Comparison of ENCODE assay signal across 6 cellular contexts in the genomic region with DNA sequence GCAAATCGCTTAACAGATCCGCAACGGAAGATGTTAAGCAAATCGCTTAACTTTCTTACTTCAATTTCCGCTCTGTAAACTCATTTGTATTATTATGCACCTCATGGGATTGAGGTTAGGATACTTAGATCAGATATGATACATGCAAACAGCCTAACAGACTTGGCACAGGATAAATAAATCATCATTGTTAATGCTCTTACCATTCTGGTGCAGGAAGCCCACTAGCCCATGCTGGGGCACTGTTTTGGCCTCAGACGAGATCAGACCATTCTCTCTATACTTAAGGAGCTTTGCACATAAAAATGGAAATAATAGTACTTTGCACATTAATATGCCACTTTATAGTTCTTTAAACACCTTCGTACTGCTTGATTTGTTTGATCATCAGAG. TPM values are rescaled to one million over a fixed set of nuclear protein-coding genes. Genes with fewer than 3 reads are reported as not detected.
DNase-seq lines count a peak whose midpoint lies in the region; ATAC-seq and TF ChIP-seq lines count a peak whose summit lies in the region.

No MANE protein-coding gene starts in this region.

- POLR2A ChIA-PET in HEK293 (lab: Yijun Ruan, JAX), result interaction anchor here (0.5 to 3.2 kb wide), 5 partner anchors 12 to 195 kb away, joined by 3 to 26 read pairs (median 7); partner anchors contain the start of genes GAPDH, VAMP1 and ZNF384

- DNase-seq in WERI-Rb-1 (peak; percentile 23), medulla oblongata (ENCODE audit: extremely low spot score) (peak; percentile 19), A172 (ENCODE audit: low spot score) (no peak)

- TF ChIP-seq CTCF in HEK293 (tag by site-specific recombination; IDR thresholded peaks at IDR 0.05), result no peak
- 0 out of 2 replicates have a peak, but pooled peaks have one; percentile 19 for TF ChIP-seq CTCF in WERI-Rb-1 (IDR thresholded peaks at IDR 0.05; ENCODE audit: low read depth, low read length)

- CTCF ChIA-PET in HEK293 (lab: Yijun Ruan, JAX), result interaction anchor here (1.0 to 2.3 kb wide), 2 partner anchors 43 to 71 kb away, joined by 5 to 10 read pairs; no protein-coding TSS in a partner anchor

- H3K27me3 ChIP-seq in WERI-Rb-1 (ENCODE audit: insufficient read depth, low read depth, severe bottlenecking), result no peaks in the 10 kb centered on the region

- H3K4me3 ChIP-seq in HEK293 (ENCODE audit: low read depth, low read length) (peak overlapping the region; percentile 93), WERI-Rb-1 (ENCODE audit: low read depth, low read length) (peak overlapping the region; percentile 76)

- ATAC-seq in HG03460 (IDR thresholded peaks at IDR 0.05; ENCODE audit: unreplicated experiment) (no peak), GM21717 (IDR thresholded peaks at IDR 0.05; ENCODE audit: unreplicated experiment) (no peak)

- H3K9me3 ChIP-seq in HEK293 (ENCODE audit: control insufficient read depth, insufficient read depth, low read depth, low read length) (no peaks in the 10 kb centered on the region), WERI-Rb-1 (ENCODE audit: severe bottlenecking) (no peaks in the 10 kb centered on the region)

- peaks cover 7% of the 10 kb centered on the region; the same call in 1 of the 2 replicates for H3K4me1 ChIP-seq in HEK293 (ENCODE audit: control insufficient read depth, insufficient read depth, low read length)

- H3K36me3 ChIP-seq in HEK293 (ENCODE audit: control insufficient read depth in 2 of 2, insufficient read depth in 1 of 2, low read length in 2 of 2) (peaks cover 49 to 61% of the 10 kb centered on the region in 2 experiments), WERI-Rb-1 (peaks cover 59% of the 10 kb centered on the region)

- H3K27ac ChIP-seq in HEK293 (ENCODE audit: extremely low read depth, low read depth, low read length) (peak overlapping the region; percentile 72), WERI-Rb-1 (peak overlapping the region; percentile 99)

TF ChIP-seq in HEK293, 187 proteins besides CTCF, POLR2A, EP300 and RAD21:
- 0 out of 2 replicates have a peak, but pooled peaks have one; percentile 6 for TF ChIP-seq ZNF2 (tag by site-specific recombination; IDR thresholded peaks at IDR 0.05)
- TF ChIP-seq MZF1 (tag by site-specific recombination; IDR thresholded peaks at IDR 0.05; ENCODE audit: borderline replicate concordance), result no peak
- TF ChIP-seq ZNF324 (tag by site-specific recombination; IDR thresholded peaks at IDR 0.05), result 0 out of 2 replicates have a peak, but pooled peaks have one; percentile 6
- peak; percentile 56; the same call in 1 of the 2 replicates for TF ChIP-seq ZNF600 (tag by site-specific recombination; IDR thresholded peaks at IDR 0.05)
- no peak for TF ChIP-seq ZBTB7A (tag by site-specific recombination; IDR thresholded peaks at IDR 0.05; ENCODE audit: low read depth)
- no peak for TF ChIP-seq ZNF792 (tag by site-specific recombination; IDR thresholded peaks at IDR 0.05)
- TF ChIP-seq ZNF426 (tag by site-specific recombination; IDR thresholded peaks at IDR 0.05), result no peak
- no peak for TF ChIP-seq ZBTB48 (tag by site-specific recombination; IDR thresholded peaks at IDR 0.05)
- TF ChIP-seq ZNF768 (tag by site-specific recombination; IDR thresholded peaks at IDR 0.05), result no peak
- TF ChIP-seq ZNF561 (tag by site-specific recombination; IDR thresholded peaks at IDR 0.05; ENCODE audit: borderline replicate concordance), result 0 out of 2 replicates have a peak, but pooled peaks have one; percentile 8
- TF ChIP-seq ZNF585B (tag by site-specific recombination; IDR thresholded peaks at IDR 0.05), result no peak
- no peak for TF ChIP-seq YY2 (tag by site-specific recombination; IDR thresholded peaks at IDR 0.05)
- TF ChIP-seq ZNF501 (tag by site-specific recombination; IDR thresholded peaks at IDR 0.05), result 0 out of 2 replicates have a peak, but pooled peaks have one; percentile 7
- 0 out of 2 replicates have a peak, but pooled peaks have one; percentile 26 for TF ChIP-seq GFI1B (tag by site-specific recombination; IDR thresholded peaks at IDR 0.05)
- TF ChIP-seq ZNF280C (tag by site-specific recombination; IDR thresholded peaks at IDR 0.05), result no peak

RNA-seq across cellular contexts. Expression of gene NCAPD2, which starts 0.4 kb away (rescaled TPM):
- total RNA-seq in A172 (2014; rRNA removed; shearing (Covaris generic)), result 46.2 and 60.2 TPM in 2 replicates

RNA-seq across cellular contexts. Expression of gene MRPL51, which starts 1.3 kb away (rescaled TPM):
- total RNA-seq in A172 (2014; rRNA removed; shearing (Covaris generic)), result 116 and 166 TPM in 2 replicates

RNA-seq across cellular contexts. Expression of gene VAMP1, which starts 23.9 kb away (rescaled TPM):
- 0.33 and 3.2 TPM in 2 replicates for total RNA-seq in A172 (2014; rRNA removed; shearing (Covaris generic))

RNA-seq across cellular contexts. Expression of gene GAPDH, which starts 40.0 kb away (rescaled TPM):
- total RNA-seq in A172 (2014; rRNA removed; shearing (Covaris generic)), result 3,748 and 4,015 TPM in 2 replicates

RNA-seq across cellular contexts. Expression of gene TAPBPL, which starts 42.5 kb away (rescaled TPM):
- 2.6 and 3.4 TPM in 2 replicates for total RNA-seq in A172 (2014; rRNA removed; shearing (Covaris generic))
